In genomic region chr5:171242521-171242920, GRCh38 we compare ENCODE assay signal across 20 cellular contexts.
DNase-seq lines count a peak whose midpoint lies in the region; ATAC-seq, FAIRE-seq and TF ChIP-seq lines count a peak whose summit lies in the region.
"Had no signal": no experiment of that assay in that cellular context is flagged by ENCODE, and none has a peak within 500 bp of the region (broad histone marks: within the 10 kb centered on the region; RNA-seq: fewer than 3 reads in every experiment).

No MANE protein-coding gene starts in this region.

- no peak for ATAC-seq in naive thymus-derived CD8-positive, alpha-beta T cell
- ATAC-seq: K562 had no signal

- H3K9me3 Mint-ChIP-seq in naive thymus-derived CD8-positive, alpha-beta T cell: peaks cover 0 to 8% (median 2%) of the 10 kb centered on the region in 9 donors

- H3K27me3 ChIP-seq in AG04450 (ENCODE audit: control insufficient read depth, insufficient read depth, low read length): no peaks in the 10 kb centered on the region

- no peak overlapping the region for H3K4me3 Mint-ChIP-seq in naive thymus-derived CD8-positive, alpha-beta T cell
- H3K4me3 Mint-ChIP-seq: B cell; CD14-positive monocyte; CD8-positive, alpha-beta memory T cell had no signal

- TF ChIP-seq CTCF in AG04450 (IDR thresholded peaks at IDR 0.05; ENCODE audit: low read depth, low read length) (no peak), fibroblast of villous mesenchyme (IDR thresholded peaks at IDR 0.05; ENCODE audit: insufficient read depth, low read depth, low read length) (no peak)

- peaks cover 0 to 1% (median 0%) of the 10 kb centered on the region in 4 donors for H3K4me1 Mint-ChIP-seq in naive thymus-derived CD8-positive, alpha-beta T cell
- H3K4me1 Mint-ChIP-seq: B cell; CD14-positive monocyte; CD8-positive, alpha-beta memory T cell had no signal

- no peak overlapping the region for H3K27ac Mint-ChIP-seq in naive thymus-derived CD8-positive, alpha-beta T cell
- H3K27ac Mint-ChIP-seq: B cell; CD14-positive monocyte; CD8-positive, alpha-beta memory T cell had no signal

- CTCF ChIA-PET in AG04450 (lab: Charles Lee): interaction anchor here (1.4 kb wide), 1 partner anchor 35 kb away, joined by 7 read pairs; no protein-coding TSS in a partner anchor

- peaks cover 0 to 2% (median 1%) of the 10 kb centered on the region in 3 donors for H3K36me3 Mint-ChIP-seq in naive thymus-derived CD8-positive, alpha-beta T cell
- H3K36me3 Mint-ChIP-seq: CD14-positive monocyte; CD8-positive, alpha-beta memory T cell had no signal

- H3K9me3 ChIP-seq in AG04450 (ENCODE audit: control insufficient read depth, insufficient read depth, low read length): no peaks in the 10 kb centered on the region
- H3K9me3 ChIP-seq: Caco-2, HAP-1 had no signal

- POLR2A ChIA-PET in AG04450 (lab: Yijun Ruan, JAX): no interaction called here
- POLR2A ChIA-PET in naive thymus-derived CD8-positive, alpha-beta T cell (lab: Charles Lee): no interaction called here

- H3K27ac ChIP-seq in AG04450 (ENCODE audit: low read depth, low read length): no peak overlapping the region
- H3K27ac ChIP-seq: 22Rv1, HL-60 had no signal

- DNase-seq in AG04450 (ENCODE audit: low read depth, low spot score) (peak; percentile 4), EL (peak; percentile 2), amniotic epithelial cell (ENCODE audit: low read depth) (peak; percentile 39), fibroblast of villous mesenchyme (ENCODE audit: low read depth) (peak; percentile 18), GM19239 (ENCODE audit: insufficient read length, low spot score) (no peak), pons (ENCODE audit: low spot score) (no peak)
- no peak for DNase-seq in naive thymus-derived CD8-positive, alpha-beta T cell
- DNase-seq: Caco-2; CD8-positive, alpha-beta memory T cell; DMS53; Karpas-422 had no signal

- FAIRE-seq in GM19239 (lab: Jason Lieb, UNC): no peak
- FAIRE-seq: G401.6, GM12891, H1, K562 had no signal

- peaks cover 0 to 8% (median under 1%) of the 10 kb centered on the region in 5 donors for H3K27me3 Mint-ChIP-seq in naive thymus-derived CD8-positive, alpha-beta T cell

- H3K4me3 ChIP-seq in AG04450 (ENCODE audit: low read depth, low read length): no peak overlapping the region
- no peak overlapping the region for H3K4me3 ChIP-seq in fibroblast of villous mesenchyme (ENCODE audit: low read depth, low read length)
- H3K4me3 ChIP-seq: HAP-1, K562 had no signal

Comparison
In these comparisons a context has a peak if more than half of its experiments do, and no peak if none do; other contexts are left out.
1. DNase-seq: peak in AG04450 (single experiment), EL (single experiment), amniotic epithelial cell (single experiment) and fibroblast of villous mesenchyme (single experiment); none in GM19239 (single experiment), pons (single experiment) and naive thymus-derived CD8-positive, alpha-beta T cell (0 of 10).